In genomic region chr20:63587256-63587655, GRCh38 we compare ENCODE assay signal across 24 cellular contexts. TPM values are rescaled to one million over a fixed set of nuclear protein-coding genes. Genes with fewer than 3 reads are reported as not detected.
"Had no signal": no experiment of that assay in that cellular context is flagged by ENCODE, and none has a peak within 500 bp of the region (broad histone marks: within the 10 kb centered on the region; RNA-seq: fewer than 3 reads in every experiment).

No MANE protein-coding gene starts in this region.

- DNase-seq: activated CD4-positive, alpha-beta memory T cell treated with anti-CD3 and anti-CD28 coated beads for 36 hours; activated CD4-positive, alpha-beta T cell treated with anti-CD3 and anti-CD28 coated beads, Interleukin-2, amount 10 ng/mL, durations not matched to agents 7 days and 5 days; activated CD4-positive, CD25-positive, alpha-beta regulatory T cell; activated CD8-positive, alpha-beta memory T cell treated with anti-CD3 and anti-CD28 coated beads for 24 hours; activated effector memory CD4-positive, alpha-beta T cell treated with anti-CD3 and anti-CD28 coated beads, Interleukin-2, amount 50 U/mL, for 16 hours; activated naive CD4-positive, alpha-beta T cell treated with Interleukin-2 at 50 U/mL for 16 hours; activated naive CD8-positive, alpha-beta T cell treated with anti-CD3 and anti-CD28 coated beads, Interleukin-2, amount 50 U/mL, for 24 hours; activated T-cell treated with anti-CD3 and anti-CD28 coated beads, Interleukin-2, amount 50 U/mL, for 4 hours; amniotic stem cell; body of pancreas; central memory CD4-positive, alpha-beta T cell; Karpas-422; MM.1S; NCI-H1105; NCI-H1436; NCI-H1694 treated with DMSO at 0.1 percent for 48 hours; NCI-H2029 treated with DMSO at 0.1 percent for 48 hours; NCI-H510A treated with DMSO at 0.1 percent for 48 hours; NCI-H69; SIG-M5; T-helper 17 cell; T-helper 9 cell had no signal

- H3K27me3 Mint-ChIP-seq: activated CD4-positive, alpha-beta memory T cell treated with anti-CD3 and anti-CD28 coated beads for 36 hours; activated naive CD8-positive, alpha-beta T cell treated with anti-CD3 and anti-CD28 coated beads, Interleukin-2, amount 50 U/mL, for 24 hours; T-helper 17 cell had no signal

- H3K9me3 ChIP-seq: ascending aorta, body of pancreas had no signal

- H3K4me3 Mint-ChIP-seq: activated CD4-positive, alpha-beta memory T cell treated with anti-CD3 and anti-CD28 coated beads for 36 hours; activated CD4-positive, alpha-beta T cell treated with anti-CD3 and anti-CD28 coated beads, Interleukin-2, amount 10 ng/mL, durations not matched to agents 7 days and 5 days; activated naive CD8-positive, alpha-beta T cell treated with anti-CD3 and anti-CD28 coated beads, Interleukin-2, amount 50 U/mL, for 24 hours; activated T-cell treated with anti-CD3 and anti-CD28 coated beads, Interleukin-2, amount 50 U/mL, for 4 hours; T-helper 17 cell had no signal

- H3K4me1 ChIP-seq: ascending aorta had no signal

- H3K27ac ChIP-seq: ascending aorta, body of pancreas had no signal

- H3K27me3 ChIP-seq: ascending aorta, body of pancreas had no signal

- H3K27ac Mint-ChIP-seq: activated CD4-positive, alpha-beta memory T cell treated with anti-CD3 and anti-CD28 coated beads for 36 hours; activated naive CD8-positive, alpha-beta T cell treated with anti-CD3 and anti-CD28 coated beads, Interleukin-2, amount 50 U/mL, for 24 hours; T-helper 17 cell had no signal

- H3K9me3 Mint-ChIP-seq: activated CD4-positive, alpha-beta memory T cell treated with anti-CD3 and anti-CD28 coated beads for 36 hours; activated CD4-positive, alpha-beta T cell treated with anti-CD3 and anti-CD28 coated beads, Interleukin-2, amount 10 ng/mL, durations not matched to agents 7 days and 5 days; activated naive CD4-positive, alpha-beta T cell treated with anti-CD3 and anti-CD28 coated beads, Interleukin-2, amount 50 U/mL, for 72 hours; activated naive CD8-positive, alpha-beta T cell treated with anti-CD3 and anti-CD28 coated beads, Interleukin-2, amount 50 U/mL, for 24 hours; activated T-cell treated with anti-CD3 and anti-CD28 coated beads, Interleukin-2, amount 50 U/mL, for 4 hours had no signal

- ATAC-seq: activated naive CD4-positive, alpha-beta T cell treated with anti-CD3 and anti-CD28 coated beads, Interleukin-2, amount 50 U/mL, for 72 hours; activated naive CD8-positive, alpha-beta T cell treated with anti-CD3 and anti-CD28 coated beads, Interleukin-2, amount 50 U/mL, for 24 hours; activated T-cell treated with anti-CD3 and anti-CD28 coated beads, Interleukin-2, amount 50 U/mL, for 4 hours; body of pancreas had no signal

- H3K4me3 ChIP-seq: ascending aorta, body of pancreas had no signal

RNA-seq across cellular contexts. Expression of gene FNDC11, which starts 33.3 kb away (rescaled TPM):
- total RNA-seq: ascending aorta had no signal

RNA-seq across cellular contexts. Expression of gene SRMS, which starts 39.7 kb away (rescaled TPM):
- total RNA-seq: activated CD4-positive, alpha-beta memory T cell treated with anti-CD3 and anti-CD28 coated beads for 36 hours; activated CD4-positive, alpha-beta T cell treated with anti-CD3 and anti-CD28 coated beads, Interleukin-2, amount 10 ng/mL, durations not matched to agents 7 days and 5 days; activated naive CD4-positive, alpha-beta T cell treated with anti-CD3 and anti-CD28 coated beads, Interleukin-2, amount 50 U/mL, for 72 hours; activated T-cell treated with anti-CD3 and anti-CD28 coated beads, Interleukin-2, amount 50 U/mL, for 4 hours; ascending aorta; body of pancreas; T-helper 17 cell had no signal

RNA-seq across cellular contexts. Expression of gene PTK6, which starts 50.1 kb away (rescaled TPM):
- total RNA-seq: ascending aorta had no signal
